ENCODE assay signal across 8 cellular contexts in genomic region chr20:3222635-3223600, GRCh38. TPM values are rescaled to one million over a fixed set of nuclear protein-coding genes. Genes with fewer than 3 reads are reported as not detected.
DNase-seq lines count a peak whose midpoint lies in the region; ATAC-seq, FAIRE-seq and TF ChIP-seq lines count a peak whose summit lies in the region.

No MANE protein-coding gene starts in this region.

- no peak for TF ChIP-seq POLR2A in GM12891 (IDR thresholded peaks at IDR 0.05; ENCODE audit: low read depth, low read length)
- TF ChIP-seq POLR2A in esophagus muscularis mucosa (IDR thresholded peaks at IDR 0.05; ENCODE audit: low read depth) = no peak

- 74% methylated on average over 20 of the region's 25 CpGs for WGBS in esophagus muscularis mucosa
- WGBS in small intestine, 3 donors = 72 to 80% (median 73%) methylated on average over 25 of the region's 25 CpGs

- no peak for TF ChIP-seq CTCF in esophagus muscularis mucosa (IDR thresholded peaks at IDR 0.05)
- TF ChIP-seq CTCF in ascending aorta (IDR thresholded peaks at IDR 0.05) = no peak

- TF ChIP-seq EP300 in esophagus muscularis mucosa (IDR thresholded peaks at IDR 0.05) = no peak

- H3K27me3 ChIP-seq in esophagus muscularis mucosa = no peaks in the 10 kb centered on the region
- no peaks in the 10 kb centered on the region for H3K27me3 ChIP-seq in ascending aorta
- no peaks in the 10 kb centered on the region for H3K27me3 ChIP-seq in small intestine (ENCODE audit: control insufficient read depth in 2 of 2, insufficient read depth in 2 of 2, low read length in 2 of 2)

- peak; percentile 76 for DNase-seq in GM12891 (ENCODE audit: insufficient read length, low spot score)
- peak; percentile 99 for DNase-seq in SHP77 (lab: John Stamatoyannopoulos, UW)
- DNase-seq in kidney tubule cell (ENCODE audit: low spot score) = peak; percentile 83
- no peak for DNase-seq in esophagus muscularis mucosa (ENCODE audit: extremely low spot score)
- no peak for DNase-seq in ascending aorta (ENCODE audit: low spot score in 2 of 2)
- DNase-seq in small intestine = no peak

- FAIRE-seq in GM12891 (lab: Jason Lieb, UNC) (peak; percentile 86), small intestine (lab: Jason Lieb, UNC) (no peak)

- H3K4me3 ChIP-seq in esophagus muscularis mucosa (no peak overlapping the region), ascending aorta (no peak overlapping the region), small intestine (ENCODE audit: low read depth in 1 of 2, low read length in 2 of 2) (no peak overlapping the region)

- H3K36me3 ChIP-seq in esophagus muscularis mucosa (peaks cover 14 to 65% (median 42%) of the 10 kb centered on the region in 4 donors), ascending aorta (peaks cover 23 to 32% of the 10 kb centered on the region in 2 donors), small intestine (ENCODE audit: control insufficient read depth in 2 of 2, insufficient read depth in 2 of 2, low read length in 2 of 2) (peaks cover 0 to 6% of the 10 kb centered on the region in 2 donors)

- ATAC-seq in HG03354 (IDR thresholded peaks at IDR 0.05; ENCODE audit: poor library complexity, severe bottlenecking, unreplicated experiment) (peak; percentile 79), GM21360 (IDR thresholded peaks at IDR 0.05; ENCODE audit: unreplicated experiment) (no peak)

- H3K9me3 ChIP-seq in esophagus muscularis mucosa (no peaks in the 10 kb centered on the region), ascending aorta (no peaks in the 10 kb centered on the region), small intestine (ENCODE audit: control insufficient read depth, low read depth) (no peaks in the 10 kb centered on the region)

- H3K27ac ChIP-seq in esophagus muscularis mucosa (replicated peaks in 1 of 4) (no peak overlapping the region), ascending aorta (no peak overlapping the region), small intestine (ENCODE audit: low read depth in 1 of 2, low read length in 1 of 2) (no peak overlapping the region)

- intact Hi-C loops in esophagus muscularis mucosa (cut with DNase I) (no loop called here), ascending aorta (cut with DNase I) (no loop called here)

- H3K4me1 ChIP-seq in esophagus muscularis mucosa (peaks cover 0 to 8% (median 7%) of the 10 kb centered on the region in 4 donors), ascending aorta (peaks cover 0 to 5% of the 10 kb centered on the region in 2 donors), small intestine (ENCODE audit: control insufficient read depth in 2 of 2, insufficient read depth in 1 of 2, low read depth in 1 of 2, low read length in 1 of 2) (no peaks in the 10 kb centered on the region)

TF ChIP-seq in GM12891, 5 proteins besides CTCF, POLR2A, EP300 and RAD21:
- TF ChIP-seq PAX5 (IDR thresholded peaks at IDR 0.05; ENCODE audit: insufficient read depth, low read length, severe bottlenecking) = no peak
- no peak for TF ChIP-seq POLR2AphosphoS5 (IDR thresholded peaks at IDR 0.05; ENCODE audit: low read depth, low read length)
- no peak for TF ChIP-seq TAF1 (IDR thresholded peaks at IDR 0.05; ENCODE audit: low read depth, low read length)
- no peak for TF ChIP-seq SPI1 (IDR thresholded peaks at IDR 0.05; ENCODE audit: low read depth, low read length)
- TF ChIP-seq POU2F2 (IDR thresholded peaks at IDR 0.05; ENCODE audit: low read depth, low read length) = no peak

RNA-seq across cellular contexts. Expression of gene ITPA, which starts 13.6 kb away (rescaled TPM):
- polyA plus RNA-seq in GM12891 (2012; ENCODE audit: low read depth, missing spikeins) = 62.5 TPM
- 10 to 100 TPM; 18.7 to 30.0 (median 27.8) TPM for total RNA-seq in esophagus muscularis mucosa
- total RNA-seq in ascending aorta = 111 TPM
- 10 to 100 TPM; 67.6 to 97.0 (median 71.8) TPM for polyA plus RNA-seq in small intestine

RNA-seq across cellular contexts. Expression of gene SLC4A11, which starts 16.1 kb away (rescaled TPM):
- polyA plus RNA-seq in GM12891 (2012; ENCODE audit: low read depth, missing spikeins) = 0.41 TPM
- total RNA-seq in esophagus muscularis mucosa (under 1 TPM in 2 of 4 donors, not detected in 2; 0.11 to 0.32 TPM), ascending aorta (1.6 TPM)
- under 1 TPM; 0.27 to 0.57 (median 0.45) TPM for polyA plus RNA-seq in small intestine

RNA-seq across cellular contexts. Expression of gene DDRGK1, which starts 18.4 kb away (rescaled TPM):
- 29.7 TPM for polyA plus RNA-seq in GM12891 (2012; ENCODE audit: low read depth, missing spikeins)
- total RNA-seq in esophagus muscularis mucosa (10 to 100 TPM; 64.4 to 86.0 (median 69.7) TPM), ascending aorta (18.0 TPM)
- 10 to 100 TPM; 37.1 to 96.9 (median 55.1) TPM for polyA plus RNA-seq in small intestine

RNA-seq across cellular contexts. Expression of gene LZTS3, which starts 49.6 kb away (rescaled TPM):
- 0.50 TPM for polyA plus RNA-seq in GM12891 (2012; ENCODE audit: low read depth, missing spikeins)
- 10 to 100 TPM in 3 of 4 donors, 1 to 10 TPM in 1; 8.3 to 20.0 (median 15.3) TPM for total RNA-seq in esophagus muscularis mucosa
- total RNA-seq in ascending aorta = 14.9 TPM
- 10 to 100 TPM in 1 of 3 donors, 1 to 10 TPM in 2; 7.3 to 19.9 (median 8.9) TPM for polyA plus RNA-seq in small intestine

Comparison
In these comparisons a context has a peak if more than half of its experiments do, and no peak if none do; other contexts are left out.
1. DNase-seq: peak in GM12891 (single experiment), SHP77 (2 of 2) and kidney tubule cell (single experiment); none in esophagus muscularis mucosa (single experiment), ascending aorta (0 of 2) and small intestine (single experiment).